20 cellular contexts compared by ENCODE assay signal in genomic region chr1:147111381-147112130, GRCh38.
DNase-seq lines count a peak whose midpoint lies in the region; ATAC-seq, FAIRE-seq and TF ChIP-seq lines count a peak whose summit lies in the region.
"Had no signal": no experiment of that assay in that cellular context is flagged by ENCODE, and none has a peak within 500 bp of the region (broad histone marks: within the 10 kb centered on the region; RNA-seq: fewer than 3 reads in every experiment).

No MANE protein-coding gene starts in this region.

- H3K4me3 ChIP-seq in K562: no peak overlapping the region
- H3K4me3 ChIP-seq in trophoblast cell (ENCODE audit: low read depth, low read length): no peak overlapping the region

- POLR2A ChIA-PET in K562 (lab: Yijun Ruan, JAX): interaction anchor here (2.5 kb wide), 1 partner anchor 27 kb away, joined by 13 read pairs; no protein-coding TSS in a partner anchor

- CTCF ChIA-PET in K562 (lab: Yijun Ruan, JAX; ENCODE audit: low intra/inter-chr PET ratio): no interaction called here

- H3K14ac ChIP-seq in trophoblast cell (ENCODE audit: low read length): no peak overlapping the region

- DNase-seq in ELR (ENCODE audit: low read depth) (peak; percentile 4), K562 (ENCODE audit: extremely low read depth in 1 of 4, low spot score in 3 of 4) (no peak), kidney tubule cell (ENCODE audit: low spot score) (peak; percentile 4), trophoblast cell (peak; percentile 89 to 90), DMS53 (lab: John Stamatoyannopoulos, UW) (no peak), DMS114 treated with DMSO at 0.1 percent for 48 hours (lab: John Stamatoyannopoulos, UW; ENCODE audit: unreplicated experiment) (no peak)
- DNase-seq: BE2C; C1 segment of cervical spinal cord; CD4-positive, alpha-beta T cell; DMS153; DMS79 treated with DMSO at 0.1 percent for 48 hours; GOT3; H7; HFFc6 had no signal

- WGBS in K562 (ENCODE audit: insufficient coverage, low coverage, missing lambda C conversion rate): 0% methylated on average over 7 of the region's 7 CpGs
- no CpG with 5 or more reads among the region's 7 CpGs for WGBS in trophoblast cell (ENCODE audit: extremely low coverage, insufficient coverage, insufficient read length)

- no peak overlapping the region for H2AK5ac ChIP-seq in trophoblast cell (ENCODE audit: low read length)

- no peak overlapping the region for H2BK120ac ChIP-seq in trophoblast cell (ENCODE audit: insufficient read depth, low read length, poor library complexity)

- TF ChIP-seq CTCF in K562 (IDR thresholded peaks at IDR 0.05 in 2 of 3, conservative IDR thresholded peaks at IDR 0.05 in 1 of 3; ENCODE audit: insufficient read depth in 2 of 3, low read depth in 1 of 3, low read length in 3 of 3): no peak

- H3K4me1 ChIP-seq in K562 (replicated peaks in 1 of 2; ENCODE audit: control insufficient read depth in 2 of 2, insufficient read depth in 2 of 2, low read length in 2 of 2) (no peaks in the 10 kb centered on the region), trophoblast cell (ENCODE audit: control insufficient read depth in 1 of 2, insufficient read depth in 2 of 2, low read length in 2 of 2) (peaks cover 12 to 15% of the 10 kb centered on the region in 2 experiments)
- H3K4me1 ChIP-seq: BE2C had no signal

- H2BK5ac ChIP-seq in trophoblast cell (ENCODE audit: low read depth, low read length, poor library complexity): no peak overlapping the region

- no TSS peak for BruUV-seq in K562 (replicated peaks; lab: Mats Ljungman, UMichigan)

- in situ Hi-C loops in K562 (cut with MboI): no loop called here

- TF ChIP-seq POLR2A in K562 (conservative IDR thresholded peaks at IDR 0.05): no peak

- H3K27me3 ChIP-seq in K562 (ENCODE audit: control insufficient read depth in 2 of 2, insufficient read depth in 2 of 2, low read length in 2 of 2) (peaks cover 2 to 29% of the 10 kb centered on the region in 2 experiments; a peak in 4 of 5 replicates), trophoblast cell (ENCODE audit: insufficient read depth, low read length) (no peaks in the 10 kb centered on the region)
- H3K27me3 ChIP-seq: BE2C had no signal

- H3K27ac ChIP-seq in K562 (ENCODE audit: extremely low read depth, low read depth, low read length) (no peak overlapping the region), trophoblast cell (ENCODE audit: low read depth, low read length) (no peak overlapping the region)

- intact Hi-C loops in K562 (cut with micrococcal nuclease): loop anchor here (2.0 kb wide), 1 partner anchor 19 kb away; no protein-coding TSS in a partner anchor

- no peak overlapping the region for H3K18ac ChIP-seq in trophoblast cell (ENCODE audit: low read length)

- H3K4me2 ChIP-seq in K562 (ENCODE audit: insufficient read depth, low read length): no peak overlapping the region
- no peak overlapping the region for H3K4me2 ChIP-seq in trophoblast cell (ENCODE audit: low read length)

- H3K9me3 ChIP-seq in K562 (replicated peaks; ENCODE audit: control insufficient read depth, insufficient read depth, low read depth, low read length) (no peaks in the 10 kb centered on the region), trophoblast cell (ENCODE audit: insufficient read depth, low read depth, low read length) (no peaks in the 10 kb centered on the region)
- H3K9me3 ChIP-seq: BE2C, Caco-2 had no signal

- H3K36me3 ChIP-seq in K562 (ENCODE audit: control insufficient read depth, insufficient read depth, low read length) (no peaks in the 10 kb centered on the region), trophoblast cell (ENCODE audit: control insufficient read depth in 1 of 2, insufficient read depth in 2 of 2, low read length in 2 of 2) (no peaks in the 10 kb centered on the region)
- H3K36me3 ChIP-seq: BE2C had no signal

- no peak overlapping the region for H3K23ac ChIP-seq in trophoblast cell (ENCODE audit: low read length)

- no peak overlapping the region for H4K12ac ChIP-seq in trophoblast cell (ENCODE audit: low read depth, low read length)

- TF ChIP-seq EP300 in K562 (IDR thresholded peaks at IDR 0.05; ENCODE audit: low read length): no peak

- no peak overlapping the region for H2AFZ ChIP-seq in K562 (ENCODE audit: low read depth, low read length)
- H2AFZ ChIP-seq in trophoblast cell (ENCODE audit: insufficient read depth, low read length, poor library complexity): no peak overlapping the region

- H4K20me1 ChIP-seq in K562 (replicated peaks; ENCODE audit: control insufficient read depth, insufficient read depth, low read length): no peaks in the 10 kb centered on the region

- H3K4ac ChIP-seq in trophoblast cell (ENCODE audit: low read depth, low read length): no peak overlapping the region

- H4K8ac ChIP-seq in trophoblast cell (ENCODE audit: low read depth, low read length): no peak overlapping the region

- peak; percentile 26 for FAIRE-seq in K562 (lab: Jason Lieb, UNC)
- FAIRE-seq: D721Med, GM12891, GM19239 had no signal

- H2BK12ac ChIP-seq in trophoblast cell (ENCODE audit: low read length): no peak overlapping the region

- no peaks in the 10 kb centered on the region for H3K9me1 ChIP-seq in K562 (ENCODE audit: control insufficient read depth, insufficient read depth, low read length)

- H3K79me2 ChIP-seq in K562 (ENCODE audit: control insufficient read depth, insufficient read depth, low read length): no peaks in the 10 kb centered on the region
- no peaks in the 10 kb centered on the region for H3K79me2 ChIP-seq in trophoblast cell (ENCODE audit: control insufficient read depth, insufficient read depth, low read length, poor library complexity)

- H3K79me1 ChIP-seq in trophoblast cell (ENCODE audit: low read length): peaks cover 4% of the 10 kb centered on the region

- no peak overlapping the region for H4K91ac ChIP-seq in trophoblast cell (ENCODE audit: low read depth, low read length)

- no peak overlapping the region for H3K9ac ChIP-seq in K562 (ENCODE audit: insufficient read depth in 1 of 2, low read depth in 2 of 2, low read length in 2 of 2)
- no peak overlapping the region for H3K9ac ChIP-seq in trophoblast cell (ENCODE audit: low read length)

- TF ChIP-seq RAD21 in K562 (CRISPR knock-in tag; conservative IDR thresholded peaks at IDR 0.05 in 1 of 2, IDR thresholded peaks at IDR 0.05 in 1 of 2): no peak

- ATAC-seq in K562: no peak
- no peak for ATAC-seq in GM19397 (IDR thresholded peaks at IDR 0.05; ENCODE audit: unreplicated experiment)
- ATAC-seq: HCT116 had no signal

TF ChIP-seq in K562, 482 proteins besides CTCF, POLR2A, EP300 and RAD21 (continues in another document):
- TF ChIP-seq ZNF518B (CRISPR knock-in tag; IDR thresholded peaks at IDR 0.05) (no peak), GMEB1 (CRISPR knock-in tag; IDR thresholded peaks at IDR 0.05) (no peak), PTRF (tag; IDR thresholded peaks at IDR 0.05) (no peak), ZNF384 (IDR thresholded peaks at IDR 0.05; ENCODE audit: low read depth, low read length) (no peak), ZC3H4 (CRISPR knock-in tag; IDR thresholded peaks at IDR 0.05; ENCODE audit: borderline replicate concordance) (no peak), HBP1 (CRISPR knock-in tag; IDR thresholded peaks at IDR 0.05) (no peak), PHF20 (IDR thresholded peaks at IDR 0.05; ENCODE audit: partially characterized antibody) (no peak), MTA2 (IDR thresholded peaks at IDR 0.05; ENCODE audit: low read depth) (no peak), ZNF551 (CRISPR knock-in tag; IDR thresholded peaks at IDR 0.05) (no peak)

Comparison
In these comparisons a context has a peak if more than half of its experiments do, and no peak if none do; other contexts are left out.
1. DNase-seq: peak in ELR (single experiment), kidney tubule cell (single experiment) and trophoblast cell (2 of 2); none in K562 (0 of 4), DMS53 (single experiment) and DMS114 treated with DMSO at 0.1 percent for 48 hours (single experiment).